ENCODE assay signal across 7 cellular contexts in genomic region chr17:60886731-60887606, GRCh38.
A peak's percentile ranks its signal among the peaks of the same experiment; 100 is the strongest.
DNase-seq lines count a peak whose midpoint lies in the region; ATAC-seq and TF ChIP-seq lines count a peak whose summit lies in the region.
"Not testable (repeated sequence)": the region's sequence is repeated elsewhere in the genome, so short reads cannot be mapped to it uniquely, and the experiment has no call there.

No MANE protein-coding gene starts in this region.

- not testable (repeated sequence) for H3K27me3 Mint-ChIP-seq in activated CD4-positive, alpha-beta T cell treated with anti-CD3 and anti-CD28 coated beads, Interleukin-2, amount 10 ng/mL, durations not matched to agents 24 days and 14 days; MCF 10A (ENCODE audit: insufficient read depth, unreplicated experiment); progenitor cell of endocrine pancreas

- not testable (repeated sequence) for BruUV-seq in MCF 10A (replicated peaks; lab: Mats Ljungman, UMichigan)

- H3K27me3 ChIP-seq in HUES6 (ENCODE audit: control insufficient read depth, insufficient read depth, low read length); foreskin keratinocyte; lower lobe of right lung (ENCODE audit: low read depth): not testable (repeated sequence)

- CTCF ChIA-PET in MCF 10A (lab: Yijun Ruan, JAX) = not testable (repeated sequence)

- H3K27ac ChIP-seq in HUES6 (ENCODE audit: low read depth, low read length) (peak overlapping the region; percentile 77), foreskin keratinocyte (peak overlapping the region; percentile 89)
- H3K27ac ChIP-seq in lower lobe of right lung = not testable (repeated sequence)

- not testable (repeated sequence) for H3K9me3 Mint-ChIP-seq in activated CD4-positive, alpha-beta T cell treated with anti-CD3 and anti-CD28 coated beads, Interleukin-2, amount 10 ng/mL, durations not matched to agents 24 days and 14 days; MCF 10A (ENCODE audit: unreplicated experiment); progenitor cell of endocrine pancreas (ENCODE audit: low read depth)

- intact Hi-C loops in activated CD4-positive, alpha-beta T cell treated with anti-CD3 and anti-CD28 coated beads, Interleukin-2, amount 10 ng/mL, durations not matched to agents 24 days and 14 days (cut with micrococcal nuclease); MCF 10A (cut with micrococcal nuclease); lower lobe of right lung (cut with DNase I): not testable (repeated sequence)

- H3K4me3 Mint-ChIP-seq in activated CD4-positive, alpha-beta T cell treated with anti-CD3 and anti-CD28 coated beads, Interleukin-2, amount 10 ng/mL, durations not matched to agents 24 days and 14 days = peak overlapping the region; percentile 12
- peak overlapping the region; percentile 81 for H3K4me3 Mint-ChIP-seq in MCF 10A (ENCODE audit: unreplicated experiment)
- H3K4me3 Mint-ChIP-seq in progenitor cell of endocrine pancreas (ENCODE audit: low read depth) = peak overlapping the region; percentile 92

- ATAC-seq in foreskin keratinocyte = peak; percentile 8
- not testable (repeated sequence) for ATAC-seq in lower lobe of right lung

- peak overlapping the region; percentile 74 for H3K9ac ChIP-seq in HUES6 (ENCODE audit: low read length)

- not testable (repeated sequence) for H3K4me1 ChIP-seq in HUES6 (ENCODE audit: control insufficient read depth, insufficient read depth, low read length); lower lobe of right lung
- peaks cover 11% of the 10 kb centered on the region for H3K4me1 ChIP-seq in foreskin keratinocyte

- not testable (repeated sequence) for H3K9me3 ChIP-seq in HUES6 (ENCODE audit: control insufficient read depth, insufficient read depth, low read depth, low read length); lower lobe of right lung

- not testable (repeated sequence) for H3K27ac Mint-ChIP-seq in activated CD4-positive, alpha-beta T cell treated with anti-CD3 and anti-CD28 coated beads, Interleukin-2, amount 10 ng/mL, durations not matched to agents 24 days and 14 days
- peak overlapping the region; percentile 93 for H3K27ac Mint-ChIP-seq in MCF 10A (ENCODE audit: low read depth, unreplicated experiment)
- peak overlapping the region; percentile 99 for H3K27ac Mint-ChIP-seq in progenitor cell of endocrine pancreas

- H3K36me3 Mint-ChIP-seq in activated CD4-positive, alpha-beta T cell treated with anti-CD3 and anti-CD28 coated beads, Interleukin-2, amount 10 ng/mL, durations not matched to agents 24 days and 14 days (ENCODE audit: low read depth); MCF 10A (ENCODE audit: insufficient read depth, unreplicated experiment); progenitor cell of endocrine pancreas (ENCODE audit: insufficient read depth): not testable (repeated sequence)

- POLR2A ChIA-PET in MCF 10A (lab: Yijun Ruan, JAX) = interaction anchor here (1.2 to 2.3 kb wide), 2 partner anchors 15 to 54 kb away, joined by 3 to 9 read pairs; no protein-coding TSS in a partner anchor

- H3K4me1 Mint-ChIP-seq in activated CD4-positive, alpha-beta T cell treated with anti-CD3 and anti-CD28 coated beads, Interleukin-2, amount 10 ng/mL, durations not matched to agents 24 days and 14 days; MCF 10A (ENCODE audit: insufficient read depth, unreplicated experiment); progenitor cell of endocrine pancreas (ENCODE audit: low read depth): not testable (repeated sequence)

- H3K36me3 ChIP-seq in HUES6 (ENCODE audit: control insufficient read depth, insufficient read depth, low read length); lower lobe of right lung: not testable (repeated sequence)

- H3K4me3 ChIP-seq in HUES6 (ENCODE audit: low read depth, low read length) = peak overlapping the region; percentile 59
- H3K4me3 ChIP-seq in lower lobe of right lung = peak overlapping the region; percentile 15

- peak; percentile 50 for DNase-seq in NCI-H69 (lab: John Stamatoyannopoulos, UW)
- DNase-seq in activated CD4-positive, alpha-beta T cell treated with anti-CD3 and anti-CD28 coated beads, Interleukin-2, amount 10 ng/mL, durations not matched to agents 24 days and 14 days; MCF 10A (ENCODE audit: unreplicated experiment); foreskin keratinocyte; lower lobe of right lung; progenitor cell of endocrine pancreas (ENCODE audit: low spot score, unreplicated experiment): not testable (repeated sequence)

- not testable (repeated sequence) for TF ChIP-seq CTCF in MCF 10A (IDR thresholded peaks at IDR 0.05; ENCODE audit: unreplicated experiment); foreskin keratinocyte (conservative IDR thresholded peaks at IDR 0.05); lower lobe of right lung (IDR thresholded peaks at IDR 0.05); progenitor cell of endocrine pancreas (IDR thresholded peaks at IDR 0.05; ENCODE audit: unreplicated experiment)

Comparison
In these comparisons a context has a peak if more than half of its experiments do, and no peak if none do; other contexts are left out.
1. H3K4me3 Mint-ChIP-seq: peak in every context shown above with its lines; median percentile 92 in progenitor cell of endocrine pancreas; 81 in MCF 10A; 12 in activated CD4-positive, alpha-beta T cell treated with anti-CD3 and anti-CD28 coated beads, Interleukin-2, amount 10 ng/mL, durations not matched to agents 24 days and 14 days.